23 cellular contexts compared by ENCODE assay signal in the genomic region with DNA sequence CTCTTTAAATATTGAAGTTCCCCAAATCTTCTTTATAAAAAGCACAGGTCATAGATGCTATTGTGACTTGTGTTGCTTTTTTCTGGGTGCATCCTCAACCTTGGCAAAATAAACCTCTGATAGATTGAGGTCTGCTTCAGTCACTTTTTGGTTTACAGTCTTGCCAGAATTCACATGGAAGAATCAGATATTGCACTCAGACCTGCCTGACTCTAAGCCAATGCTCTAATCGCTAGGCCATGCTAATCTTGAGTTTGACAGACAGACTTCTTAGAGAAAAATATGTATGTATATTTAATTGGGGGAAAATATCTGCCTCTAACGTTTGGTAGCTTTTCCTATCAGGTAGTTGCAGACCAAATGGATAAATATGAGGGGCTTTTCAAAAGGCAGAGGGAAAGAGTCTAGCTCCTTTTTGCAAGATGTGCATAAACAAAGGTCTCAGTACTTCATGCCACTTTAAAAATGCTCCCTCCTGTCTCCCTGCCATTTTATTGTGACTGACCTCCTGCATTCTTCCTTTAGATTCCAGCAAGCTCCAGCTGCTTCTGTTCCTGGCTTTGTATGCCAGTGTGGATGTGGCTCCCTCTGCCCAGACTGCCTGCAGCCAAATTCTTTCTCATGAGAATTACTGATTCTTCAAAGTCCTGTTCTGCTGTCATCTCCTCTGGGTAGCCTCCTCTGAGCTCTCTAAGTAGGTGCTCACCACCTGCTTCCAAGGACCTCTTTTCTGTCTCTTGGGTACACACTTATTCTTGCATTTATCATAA. TPM values are rescaled to one million over a fixed set of nuclear protein-coding genes. Genes with fewer than 3 reads are reported as not detected.
DNase-seq lines count a peak whose midpoint lies in the region; ATAC-seq and TF ChIP-seq lines count a peak whose summit lies in the region.
"Had no signal": no experiment of that assay in that cellular context is flagged by ENCODE, and none has a peak within 500 bp of the region (broad histone marks: within the 10 kb centered on the region; RNA-seq: fewer than 3 reads in every experiment).

No MANE protein-coding gene starts in this region.

- peaks cover 31% of the 10 kb centered on the region for H3K4me1 ChIP-seq in OCI-LY7 (ENCODE audit: insufficient read depth, low read length, poor library complexity, severe bottlenecking)
- H3K4me1 ChIP-seq: transverse colon had no signal

- peaks cover 4% of the 10 kb centered on the region; the same call in 1 of the 2 replicates for H3K9me3 ChIP-seq in OCI-LY7 (ENCODE audit: low read length)
- H3K9me3 ChIP-seq: transverse colon had no signal

- POLR2A ChIA-PET in OCI-LY7 (lab: Charles Lee): interaction anchor here (0.5 to 2.3 kb wide), 12 partner anchors 8 to 229 kb away, joined by 3 to 14 read pairs (median 4); no protein-coding TSS in a partner anchor

- no peaks in the 10 kb centered on the region for H4K20me1 ChIP-seq in OCI-LY7 (ENCODE audit: insufficient read depth, low read length)

- no peak for TF ChIP-seq CTCF in OCI-LY7 (conservative IDR thresholded peaks at IDR 0.05; ENCODE audit: low read length)

- H3K9me2 ChIP-seq in OCI-LY7 (ENCODE audit: insufficient read depth, low read length): no peaks in the 10 kb centered on the region

- no TSS peak for BruUV-seq in OCI-LY7 (replicated peaks; lab: Mats Ljungman, UMichigan)

- peak overlapping the region; percentile 32 for H3K4me2 ChIP-seq in OCI-LY7 (ENCODE audit: low read length)

- no peaks in the 10 kb centered on the region for H3K79me2 ChIP-seq in OCI-LY7 (ENCODE audit: insufficient read depth, low read depth, low read length)

- no peak overlapping the region for H3K4me3 ChIP-seq in OCI-LY7 (ENCODE audit: low read depth, low read length, poor library complexity, severe bottlenecking)
- H3K4me3 ChIP-seq: GM12878, heart right ventricle, lung, transverse colon had no signal

- H3K27ac ChIP-seq in OCI-LY7 (ENCODE audit: low read depth, low read length, poor library complexity, severe bottlenecking): no peak overlapping the region
- H3K27ac ChIP-seq: 22Rv1, heart right ventricle, transverse colon had no signal

- intact Hi-C loops in OCI-LY7 (cut with micrococcal nuclease; ENCODE audit: unreplicated experiment): no loop called here

- CTCF ChIA-PET in OCI-LY7 (lab: Charles Lee; ENCODE audit: unreplicated experiment): interaction anchor here (0.6 to 0.9 kb wide), 2 partner anchors 25 to 31 kb away, joined by 3 read pairs; no protein-coding TSS in a partner anchor

- peak; percentile 24 for DNase-seq in NCI-H1092 treated with DMSO at 0.1 percent for 48 hours (lab: John Stamatoyannopoulos, UW)
- DNase-seq in NCI-H1092 (lab: John Stamatoyannopoulos, UW): no peak
- DNase-seq in OCI-LY7 (ENCODE audit: low spot score): no peak
- peak; percentile 37 for DNase-seq in foreskin melanocyte
- peak; percentile 3 for DNase-seq in occipital lobe (lab: John Stamatoyannopoulos, UW)
- DNase-seq in activated CD4-positive, alpha-beta T cell treated with anti-CD3 and anti-CD28 coated beads, Interleukin-2, amount 50 U/mL, for 48 hours: no peak
- no peak for DNase-seq in activated gamma-delta T cell treated with Interleukin-2 at 50 U/mL for 16 hours
- DNase-seq: activated CD4-positive, CD25-positive, alpha-beta regulatory T cell treated with anti-CD3 and anti-CD28 coated beads, Interleukin-2, amount 50 U/mL, for 72 hours; activated CD8-positive, alpha-beta T cell treated with anti-CD3 and anti-CD28 coated beads, Interleukin-2, amount 10 ng/mL, durations not matched to agents 7 days and 5 days; activated naive CD4-positive, alpha-beta T cell treated with anti-CD3 and anti-CD28 coated beads for 36 hours; AML-193; central memory CD4-positive, alpha-beta T cell; dermis blood vessel endothelial cell; heart right ventricle; immature natural killer cell; retina; stimulated activated CD4-positive, alpha-beta T cell treated with anti-CD3 and anti-CD28 coated beads, Interleukin-12 subunit alpha, Interleukin-12 subunit beta, amount 100 ng/mL, for 4 hours; SW 1271; transverse colon had no signal

- ATAC-seq in GM21528 (IDR thresholded peaks at IDR 0.05; ENCODE audit: low FRiP score, unreplicated experiment): no peak
- ATAC-seq: activated CD8-positive, alpha-beta T cell treated with anti-CD3 and anti-CD28 coated beads, Interleukin-2, amount 10 ng/mL, durations not matched to agents 7 days and 5 days; GM12878 had no signal

- no peaks in the 10 kb centered on the region; the same call in 1 of the 2 replicates for H3K36me3 ChIP-seq in OCI-LY7 (ENCODE audit: insufficient read depth, low read length)
- H3K36me3 ChIP-seq: heart right ventricle, transverse colon had no signal

- peak overlapping the region; percentile 86 for H2AFZ ChIP-seq in OCI-LY7 (ENCODE audit: low read length)

RNA-seq across cellular contexts. Expression of gene RFC3, which starts 42.4 kb away (rescaled TPM):
- total RNA-seq in OCI-LY7 (2014; rRNA removed; shearing (Covaris generic)): 97.6 and 108 TPM in 2 replicates
- total RNA-seq in OCI-LY7 (2022): 118 and 134 TPM in 2 replicates
- total RNA-seq in occipital lobe: 21.5 TPM

Comparison
In these comparisons a context has a peak if more than half of its experiments do, and no peak if none do; other contexts are left out.
1. DNase-seq: peak in NCI-H1092 treated with DMSO at 0.1 percent for 48 hours (single experiment), foreskin melanocyte (single experiment) and occipital lobe (single experiment); none in NCI-H1092 (single experiment), OCI-LY7 (single experiment), activated CD4-positive, alpha-beta T cell treated with anti-CD3 and anti-CD28 coated beads, Interleukin-2, amount 50 U/mL, for 48 hours (0 of 2) and activated gamma-delta T cell treated with Interleukin-2 at 50 U/mL for 16 hours (single experiment).